ENCODE assay signal across 16 cellular contexts in genomic region chr20:19274412-19275015, GRCh38.
DNase-seq lines count a peak whose midpoint lies in the region; ATAC-seq and TF ChIP-seq lines count a peak whose summit lies in the region.
"Had no signal": no experiment of that assay in that cellular context is flagged by ENCODE, and none has a peak within 500 bp of the region (broad histone marks: within the 10 kb centered on the region; RNA-seq: fewer than 3 reads in every experiment).

No MANE protein-coding gene starts in this region.

- H3K27me3 Mint-ChIP-seq in activated T-cell treated with anti-CD3 and anti-CD28 coated beads, Interleukin-2, amount 50 U/mL, for 72 hours (ENCODE audit: low read depth), result no peaks in the 10 kb centered on the region
- no peaks in the 10 kb centered on the region for H3K27me3 Mint-ChIP-seq in activated T-cell treated with anti-CD3 and anti-CD28 coated beads, Interleukin-2, amount 50 U/mL, for 4 hours (ENCODE audit: low read depth)

- H3K36me3 Mint-ChIP-seq in activated T-cell treated with anti-CD3 and anti-CD28 coated beads, Interleukin-2, amount 50 U/mL, for 72 hours (ENCODE audit: insufficient read depth in 2 of 2), result no peaks in the 10 kb centered on the region
- H3K36me3 Mint-ChIP-seq in activated T-cell treated with anti-CD3 and anti-CD28 coated beads, Interleukin-2, amount 50 U/mL, for 4 hours (ENCODE audit: insufficient read depth), result no peaks in the 10 kb centered on the region
- H3K36me3 Mint-ChIP-seq: activated naive CD4-positive, alpha-beta T cell treated with anti-CD3 and anti-CD28 coated beads, Interleukin-2, amount 50 U/mL, for 72 hours had no signal

- no peaks in the 10 kb centered on the region for H3K9me3 ChIP-seq in right cardiac atrium (ENCODE audit: control insufficient read depth, low read length)
- no peaks in the 10 kb centered on the region for H3K9me3 ChIP-seq in neutrophil
- no peaks in the 10 kb centered on the region for H3K9me3 ChIP-seq in upper lobe of left lung
- H3K9me3 ChIP-seq: pancreas had no signal

- H3K27ac ChIP-seq in right cardiac atrium (ENCODE audit: low read length), result no peak overlapping the region
- H3K27ac ChIP-seq in neutrophil, result peak overlapping the region; percentile 81
- H3K27ac ChIP-seq in upper lobe of left lung, result peak overlapping the region; percentile 35 to 71 (median 66)
- H3K27ac ChIP-seq: 22Rv1, pancreas had no signal

- no peaks in the 10 kb centered on the region for H3K4me1 Mint-ChIP-seq in activated T-cell treated with anti-CD3 and anti-CD28 coated beads, Interleukin-2, amount 50 U/mL, for 72 hours (ENCODE audit: low read depth)
- H3K4me1 Mint-ChIP-seq in activated T-cell treated with anti-CD3 and anti-CD28 coated beads, Interleukin-2, amount 50 U/mL, for 4 hours (ENCODE audit: low read depth), result no peaks in the 10 kb centered on the region

- intact Hi-C loops in right cardiac atrium (cut with DNase I), result no loop called here

- DNase-seq in DMS53 (lab: John Stamatoyannopoulos, UW) (peak; percentile 44), DMS53 treated with DMSO at 0.1 percent for 48 hours (lab: John Stamatoyannopoulos, UW; ENCODE audit: unreplicated experiment) (no peak), right cardiac atrium (peak in 2 of 3 donors; percentile 68 to 79), upper lobe of left lung (peak in 1 of 2 donors; percentile 25)
- no peak for DNase-seq in activated T-cell treated with anti-CD3 and anti-CD28 coated beads, Interleukin-2, amount 50 U/mL, for 72 hours
- no peak for DNase-seq in activated T-cell treated with anti-CD3 and anti-CD28 coated beads, Interleukin-2, amount 50 U/mL, for 4 hours
- DNase-seq in NK-92 treated with Interleukin-12 subunit alpha and Interleukin-12 subunit beta, amount 100 ng/mL, for 24 hours (lab: John Stamatoyannopoulos, UW), result no peak
- DNase-seq: activated CD4-positive, alpha-beta T cell treated with anti-CD3 and anti-CD28 coated beads for 48 hours; activated T-cell treated with anti-CD3 and anti-CD28 coated beads for 4 hours; NCI-H1092; pancreas; stimulated activated CD4-positive, alpha-beta T cell treated with anti-CD3 and anti-CD28 coated beads, Interleukin-15, amount 100 ng/mL, for 24 hours had no signal

- H3K4me1 ChIP-seq in right cardiac atrium (ENCODE audit: control insufficient read depth, insufficient read depth, low read length) (peaks cover 12% of the 10 kb centered on the region), neutrophil (ENCODE audit: control insufficient read depth in 1 of 2, insufficient read depth in 1 of 2, low read depth in 1 of 2, low read length in 1 of 2) (peaks cover 72 to 80% of the 10 kb centered on the region in 2 experiments), upper lobe of left lung (peaks cover 11 to 15% (median 12%) of the 10 kb centered on the region in 4 donors)
- H3K4me1 ChIP-seq: pancreas had no signal

- H3K4me3 ChIP-seq in right cardiac atrium (ENCODE audit: low read length) (no peak overlapping the region), neutrophil (ENCODE audit: low read depth in 1 of 2, low read length in 1 of 2) (no peak overlapping the region), upper lobe of left lung (no peak overlapping the region)
- H3K4me3 ChIP-seq: K562, pancreas had no signal

- H3K9me3 Mint-ChIP-seq in activated T-cell treated with anti-CD3 and anti-CD28 coated beads, Interleukin-2, amount 50 U/mL, for 72 hours, result no peaks in the 10 kb centered on the region
- no peaks in the 10 kb centered on the region for H3K9me3 Mint-ChIP-seq in activated T-cell treated with anti-CD3 and anti-CD28 coated beads, Interleukin-2, amount 50 U/mL, for 4 hours

- TF ChIP-seq POLR2A in upper lobe of left lung (IDR thresholded peaks at IDR 0.05), result no peak

- no peaks in the 10 kb centered on the region for H3K36me3 ChIP-seq in neutrophil
- H3K36me3 ChIP-seq in upper lobe of left lung, result no peaks in the 10 kb centered on the region
- H3K36me3 ChIP-seq: pancreas had no signal

- ATAC-seq in right cardiac atrium, result peak; percentile 33 to 50
- ATAC-seq in upper lobe of left lung (ENCODE audit: low FRiP score in 2 of 2), result peak in 1 of 2 donors; percentile 21
- no peak for ATAC-seq in activated T-cell treated with anti-CD3 and anti-CD28 coated beads, Interleukin-2, amount 50 U/mL, for 72 hours (replicated peaks in 1 of 2)
- ATAC-seq in activated T-cell treated with anti-CD3 and anti-CD28 coated beads, Interleukin-2, amount 50 U/mL, for 4 hours, result no peak
- ATAC-seq: activated naive CD4-positive, alpha-beta T cell treated with anti-CD3 and anti-CD28 coated beads, Interleukin-2, amount 50 U/mL, for 72 hours; K562 had no signal

- TF ChIP-seq CTCF in neutrophil (IDR thresholded peaks at IDR 0.05) (no peak), upper lobe of left lung (IDR thresholded peaks at IDR 0.05) (no peak)

- TF ChIP-seq EP300 in upper lobe of left lung (IDR thresholded peaks at IDR 0.05), result no peak

- H3K27me3 ChIP-seq in right cardiac atrium (ENCODE audit: control insufficient read depth, insufficient read depth), result no peaks in the 10 kb centered on the region
- H3K27me3 ChIP-seq in neutrophil, result no peaks in the 10 kb centered on the region
- H3K27me3 ChIP-seq in upper lobe of left lung, result no peaks in the 10 kb centered on the region
- H3K27me3 ChIP-seq: pancreas had no signal

- no peak overlapping the region for H3K27ac Mint-ChIP-seq in activated T-cell treated with anti-CD3 and anti-CD28 coated beads, Interleukin-2, amount 50 U/mL, for 72 hours
- H3K27ac Mint-ChIP-seq: activated naive CD4-positive, alpha-beta T cell treated with anti-CD3 and anti-CD28 coated beads, Interleukin-2, amount 50 U/mL, for 72 hours had no signal

- 55% methylated on average over 8 of the region's 8 CpGs for WGBS in right cardiac atrium
- WGBS in upper lobe of left lung, 2 donors, result 66 to 75% methylated on average over 3 to 8 of the region's 8 CpGs

- no peak overlapping the region for H3K4me3 Mint-ChIP-seq in activated T-cell treated with anti-CD3 and anti-CD28 coated beads, Interleukin-2, amount 50 U/mL, for 72 hours
- no peak overlapping the region for H3K4me3 Mint-ChIP-seq in activated T-cell treated with anti-CD3 and anti-CD28 coated beads, Interleukin-2, amount 50 U/mL, for 4 hours

Comparison
In these comparisons a context has a peak if more than half of its experiments do, and no peak if none do; other contexts are left out.
1. DNase-seq: peak in DMS53 (single experiment) and right cardiac atrium (2 of 3); none in DMS53 treated with DMSO at 0.1 percent for 48 hours (single experiment), activated T-cell treated with anti-CD3 and anti-CD28 coated beads, Interleukin-2, amount 50 U/mL, for 72 hours (0 of 2), activated T-cell treated with anti-CD3 and anti-CD28 coated beads, Interleukin-2, amount 50 U/mL, for 4 hours (single experiment) and NK-92 treated with Interleukin-12 subunit alpha and Interleukin-12 subunit beta, amount 100 ng/mL, for 24 hours (single experiment).
2. ATAC-seq: peak in right cardiac atrium (2 of 2); none in activated T-cell treated with anti-CD3 and anti-CD28 coated beads, Interleukin-2, amount 50 U/mL, for 72 hours (0 of 2) and activated T-cell treated with anti-CD3 and anti-CD28 coated beads, Interleukin-2, amount 50 U/mL, for 4 hours (0 of 2).